Comparison of ENCODE assay signal across 10 cellular contexts in genomic region chr6:158815915-158816314, GRCh38. TPM values are rescaled to one million over a fixed set of nuclear protein-coding genes. Genes with fewer than 3 reads are reported as not detected.
DNase-seq lines count a peak whose midpoint lies in the region; ATAC-seq, FAIRE-seq and TF ChIP-seq lines count a peak whose summit lies in the region.
"Had no signal": no experiment of that assay in that cellular context is flagged by ENCODE, and none has a peak within 500 bp of the region (broad histone marks: within the 10 kb centered on the region; RNA-seq: fewer than 3 reads in every experiment).

No MANE protein-coding gene starts in this region.

- FAIRE-seq in keratinocyte (lab: Jason Lieb, UNC): no peak

- H3K36me3 Mint-ChIP-seq in activated T-cell treated with anti-CD3 and anti-CD28 coated beads, Interleukin-2, amount 50 U/mL, for 4 hours (ENCODE audit: insufficient read depth): peaks cover 48% of the 10 kb centered on the region
- peaks cover 20% of the 10 kb centered on the region for H3K36me3 Mint-ChIP-seq in activated naive CD8-positive, alpha-beta T cell

- H3K9me3 ChIP-seq in keratinocyte (ENCODE audit: control insufficient read depth, low read depth, low read length) (no peaks in the 10 kb centered on the region), suprapubic skin (no peaks in the 10 kb centered on the region), SJCRH30 (replicated peaks) (no peaks in the 10 kb centered on the region)

- no peak for TF ChIP-seq EP300 in suprapubic skin (IDR thresholded peaks at IDR 0.05)

- H3K27me3 ChIP-seq in keratinocyte (ENCODE audit: control insufficient read depth, extremely low read depth, insufficient read depth, low read length) (no peaks in the 10 kb centered on the region), suprapubic skin (no peaks in the 10 kb centered on the region), SJCRH30 (no peaks in the 10 kb centered on the region)

- H3K9me1 ChIP-seq in keratinocyte (ENCODE audit: control insufficient read depth, extremely low read depth, insufficient read depth, low read length): peaks cover 2% of the 10 kb centered on the region

- no peak for ATAC-seq in activated T-cell treated with anti-CD3 and anti-CD28 coated beads, Interleukin-2, amount 50 U/mL, for 4 hours

- H3K4me3 ChIP-seq in keratinocyte (ENCODE audit: control insufficient read depth in 2 of 3, extremely low read depth in 1 of 3, insufficient read depth in 2 of 3, low read depth in 1 of 3, low read length in 3 of 3) (peak overlapping the region; percentile 87 to 100 (median 97)), suprapubic skin (peak overlapping the region; percentile 68), SJCRH30 (no peak overlapping the region)

- peaks cover 5% of the 10 kb centered on the region for H3K9me3 Mint-ChIP-seq in activated T-cell treated with anti-CD3 and anti-CD28 coated beads, Interleukin-2, amount 50 U/mL, for 4 hours
- peaks cover 5% of the 10 kb centered on the region for H3K9me3 Mint-ChIP-seq in activated naive CD8-positive, alpha-beta T cell (ENCODE audit: low read depth)

- dilution Hi-C loops in keratinocyte (cut with MboI; ENCODE audit: extremely low pct_ligation_motif_present, low sequenced_read_pairs): no loop called here

- peaks cover 51% of the 10 kb centered on the region for H3K4me1 ChIP-seq in keratinocyte (ENCODE audit: control insufficient read depth, extremely low read depth, insufficient read depth, low read length)
- H3K4me1 ChIP-seq in suprapubic skin: peaks cover 71% of the 10 kb centered on the region
- peaks cover 26% of the 10 kb centered on the region for H3K4me1 ChIP-seq in SJCRH30

- H3K4me1 Mint-ChIP-seq in activated T-cell treated with anti-CD3 and anti-CD28 coated beads, Interleukin-2, amount 50 U/mL, for 4 hours (ENCODE audit: low read depth): peaks cover 62% of the 10 kb centered on the region
- peaks cover 67% of the 10 kb centered on the region for H3K4me1 Mint-ChIP-seq in activated naive CD8-positive, alpha-beta T cell (ENCODE audit: low read depth)

- peak overlapping the region; percentile 91 for H3K4me2 ChIP-seq in keratinocyte (ENCODE audit: control insufficient read depth, extremely low read depth, insufficient read depth, low read depth, low read length)

- H4K20me1 ChIP-seq in keratinocyte (ENCODE audit: control insufficient read depth, extremely low read depth, insufficient read depth, low read length): peaks cover 46% of the 10 kb centered on the region

- H3K36me3 ChIP-seq in keratinocyte (ENCODE audit: control insufficient read depth in 2 of 2, extremely low read depth in 1 of 2, insufficient read depth in 2 of 2, low read length in 2 of 2) (peaks cover 14 to 43% of the 10 kb centered on the region in 2 experiments), suprapubic skin (no peaks in the 10 kb centered on the region), SJCRH30 (no peaks in the 10 kb centered on the region)

- H3K27me3 Mint-ChIP-seq in activated T-cell treated with anti-CD3 and anti-CD28 coated beads, Interleukin-2, amount 50 U/mL, for 4 hours (ENCODE audit: low read depth): no peaks in the 10 kb centered on the region
- H3K27me3 Mint-ChIP-seq in activated naive CD8-positive, alpha-beta T cell: no peaks in the 10 kb centered on the region

- H3K27ac ChIP-seq in keratinocyte (ENCODE audit: control insufficient read depth, insufficient read depth, low read length) (peak overlapping the region; percentile 98), suprapubic skin (no peak overlapping the region), SJCRH30 (no peak overlapping the region)

- H3K79me2 ChIP-seq in keratinocyte (ENCODE audit: control insufficient read depth, insufficient read depth, low read length): peaks cover 71% of the 10 kb centered on the region

- DNase-seq in activated T-cell treated with anti-CD3 and anti-CD28 coated beads, Interleukin-2, amount 50 U/mL, for 4 hours: no peak
- no peak for DNase-seq in activated T-cell treated with anti-CD3 and anti-CD28 coated beads, Interleukin-2, amount 50 U/mL, for 48 hours
- no peak for DNase-seq in keratinocyte (ENCODE audit: low read depth, low spot score)
- no peak for DNase-seq in suprapubic skin (ENCODE audit: low spot score in 2 of 2)
- DNase-seq in SW480 (ENCODE audit: low spot score): no peak
- DNase-seq in stimulated activated CD4-positive, alpha-beta T cell treated with anti-CD3 and anti-CD28 coated beads, Interleukin-15, amount 100 ng/mL, for 24 hours: no peak
- no peak for DNase-seq in SJCRH30
- DNase-seq: hippocampal formation, NCI-H69 had no signal

- no peak overlapping the region for H2AFZ ChIP-seq in keratinocyte (ENCODE audit: control insufficient read depth, low read length)

- no peak for TF ChIP-seq CTCF in keratinocyte (optimal IDR thresholded peaks at IDR 0.05 in 1 of 3, IDR thresholded peaks at IDR 0.05 in 1 of 3, conservative IDR thresholded peaks at IDR 0.05 in 1 of 3; ENCODE audit: extremely low read depth in 1 of 3, insufficient read depth in 2 of 3, low read length in 3 of 3)
- no peak for TF ChIP-seq CTCF in suprapubic skin (IDR thresholded peaks at IDR 0.05)

- H3K4me3 Mint-ChIP-seq in activated T-cell treated with anti-CD3 and anti-CD28 coated beads, Interleukin-2, amount 50 U/mL, for 4 hours: peak overlapping the region; percentile 95
- peak overlapping the region; percentile 99 for H3K4me3 Mint-ChIP-seq in activated naive CD8-positive, alpha-beta T cell

- peak overlapping the region; percentile 99 for H3K9ac ChIP-seq in keratinocyte (ENCODE audit: control insufficient read depth, extremely low read depth, insufficient read depth, low read length)

- WGBS in suprapubic skin: 64% methylated on average over 2 of the region's 2 CpGs

- no peak for TF ChIP-seq POLR2A in suprapubic skin (IDR thresholded peaks at IDR 0.05)

- peak overlapping the region; percentile 96 for H3K27ac Mint-ChIP-seq in activated naive CD8-positive, alpha-beta T cell

RNA-seq across cellular contexts. Expression of gene EZR, which starts 3.3 kb away (rescaled TPM):
- total RNA-seq in activated T-cell treated with anti-CD3 and anti-CD28 coated beads, Interleukin-2, amount 50 U/mL, for 4 hours: 100 to 1,000 TPM; 315 to 327 (median 324) TPM
- 261 to 315 TPM (median 277 TPM) in 3 replicates for polyA plus RNA-seq in keratinocyte
- 132 TPM for polyA plus RNA-seq in keratinocyte (2011; ENCODE audit: low read depth)
- 255 and 263 TPM in 2 replicates for polyA plus RNA-seq in keratinocyte (2011; cell fraction: cytosol; rRNA removed)
- polyA plus RNA-seq in keratinocyte (2011; cell fraction: nucleus; rRNA removed): 396 and 431 TPM in 2 replicates
- 252 and 297 TPM in 2 replicates for polyA plus RNA-seq in keratinocyte (2012; ENCODE audit: low replicate concordance)
- 201 to 226 TPM (median 219 TPM) in 3 replicates for polyA minus RNA-seq in keratinocyte
- 188 TPM for polyA minus RNA-seq in keratinocyte (2011; cell fraction: cytosol; rRNA and poly(A)+ RNA removed)
- polyA minus RNA-seq in keratinocyte (2011; cell fraction: nucleus; rRNA and poly(A)+ RNA removed): 136 and 235 TPM in 2 replicates
- 100 to 1,000 TPM; 154 to 394 (median 238) TPM for total RNA-seq in suprapubic skin
- 41.9 and 44.6 TPM in 2 replicates for total RNA-seq in SJCRH30 (2014; rRNA removed; shearing (Covaris generic))
